ENCODE assay signal across 8 cellular contexts in the genomic region with DNA sequence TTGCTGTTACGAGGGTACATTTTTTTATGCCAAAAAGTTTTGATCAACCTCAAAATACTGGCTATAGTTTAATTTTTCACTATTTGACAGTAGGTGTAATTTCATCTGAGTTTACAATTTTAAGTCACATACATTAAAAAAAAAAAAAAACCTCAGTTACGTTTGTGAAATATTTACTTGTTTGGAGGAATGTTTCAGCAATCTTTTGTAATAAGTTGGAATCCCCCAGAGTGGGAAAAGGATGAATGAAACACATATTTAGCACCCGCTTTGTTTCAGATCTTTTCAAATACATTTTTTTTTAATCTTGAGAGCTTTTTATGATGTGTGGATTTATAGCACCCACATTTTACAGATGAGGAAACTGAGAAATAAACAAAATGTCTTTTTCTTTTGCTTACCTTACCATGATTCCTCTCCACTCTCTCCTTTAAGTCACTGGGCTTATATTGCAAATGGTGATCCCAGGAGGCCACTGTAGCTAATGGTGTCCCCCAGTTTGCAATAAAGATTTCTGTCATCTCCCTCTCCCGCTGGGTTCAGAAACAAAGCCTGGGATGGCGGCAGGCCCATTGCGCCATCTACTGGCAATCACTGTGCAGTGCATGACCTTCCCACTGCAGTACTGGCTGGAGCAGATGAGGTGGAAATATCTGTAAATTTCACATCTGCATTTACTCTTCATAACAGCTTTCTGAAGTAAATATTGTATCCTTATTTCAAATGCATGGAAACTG. TPM values are rescaled to one million over a fixed set of nuclear protein-coding genes. Genes with fewer than 3 reads are reported as not detected.
DNase-seq lines count a peak whose midpoint lies in the region; ATAC-seq and TF ChIP-seq lines count a peak whose summit lies in the region.

No MANE protein-coding gene starts in this region.

- TF ChIP-seq CTCF in CD14-positive monocyte (IDR thresholded peaks at IDR 0.05) = peak; percentile 99
- TF ChIP-seq CTCF in VCaP (conservative IDR thresholded peaks at IDR 0.05) = peak; percentile 100
- peak; percentile 100 for TF ChIP-seq CTCF in brain microvascular endothelial cell (IDR thresholded peaks at IDR 0.05; ENCODE audit: low read depth, low read length, missing control alignments)

- peak; percentile 69 for ATAC-seq in GM19372 (IDR thresholded peaks at IDR 0.05; ENCODE audit: low read depth, unreplicated experiment)
- no peak for ATAC-seq in GM18868 (IDR thresholded peaks at IDR 0.05; ENCODE audit: unreplicated experiment)

- no peaks in the 10 kb centered on the region for H3K36me3 ChIP-seq in brain microvascular endothelial cell (replicated peaks)

- H3K4me3 ChIP-seq in brain microvascular endothelial cell (ENCODE audit: low read depth, low read length) = no peak overlapping the region

- H3K9me3 Mint-ChIP-seq in CD14-positive monocyte (no peaks in the 10 kb centered on the region), immature natural killer cell (peaks cover 0 to 4% (median 0%) of the 10 kb centered on the region in 6 donors)

- in situ Hi-C loops in brain microvascular endothelial cell (cut with HindIII; ENCODE audit: low pct_ligation_motif_present, low sequenced_read_pairs) = no loop called here

- H3K36me3 Mint-ChIP-seq in CD14-positive monocyte (no peaks in the 10 kb centered on the region), immature natural killer cell (peaks cover 4 to 19% (median 9%) of the 10 kb centered on the region in 3 donors)

- H3K4me1 Mint-ChIP-seq in CD14-positive monocyte (peaks cover 9% of the 10 kb centered on the region), immature natural killer cell (peaks cover 62 to 63% of the 10 kb centered on the region in 2 donors)

- H3K27me3 Mint-ChIP-seq in CD14-positive monocyte (ENCODE audit: low read depth in 3 of 3) (peaks cover 0 to 6% (median 2%) of the 10 kb centered on the region in 3 donors), immature natural killer cell (ENCODE audit: low read depth in 3 of 3) (peaks cover 0 to 3% (median 0%) of the 10 kb centered on the region in 3 donors)

- no peaks in the 10 kb centered on the region for H3K27me3 ChIP-seq in brain microvascular endothelial cell (replicated peaks)

- H3K27ac ChIP-seq in VCaP (no peak overlapping the region), brain microvascular endothelial cell (no peak overlapping the region)

- H3K4me3 Mint-ChIP-seq in CD14-positive monocyte (peak overlapping the region; percentile 17 to 63), immature natural killer cell (peak overlapping the region; percentile 74 to 96 (median 88))

- intact Hi-C loops in CD14-positive monocyte (cut with micrococcal nuclease) = loop anchor here (1.0 to 5.0 kb wide), 4 partner anchors 76 to 181 kb away; no protein-coding TSS in a partner anchor

- H3K27ac Mint-ChIP-seq in CD14-positive monocyte (no peak overlapping the region), immature natural killer cell (peak overlapping the region; percentile 71 to 94 (median 92))

- DNase-seq in CD14-positive monocyte (ENCODE audit: low spot score) = peak; percentile 66
- DNase-seq in NCI-H1092 (lab: John Stamatoyannopoulos, UW) = peak; percentile 13
- DNase-seq in brain microvascular endothelial cell = peak; percentile 56
- DNase-seq in immature natural killer cell = peak; percentile 80 to 84 (median 81)
- peak; percentile 67 for DNase-seq in stimulated activated CD4-positive, alpha-beta T cell treated with anti-CD3 and anti-CD28 coated beads, Interleukin-15, amount 100 ng/mL, for 24 hours

RNA-seq across cellular contexts. Expression of a gene that starts 27.7 kb away (rescaled TPM):
- polyA plus RNA-seq in CD14-positive monocyte = not detected
- polyA plus RNA-seq in immature natural killer cell = not detected

RNA-seq across cellular contexts. Expression of a gene that starts 45.1 kb away (rescaled TPM):
- polyA plus RNA-seq in CD14-positive monocyte (10 to 100 TPM; 40.6 to 41.7 TPM), immature natural killer cell (1,000 to 10,000 TPM in 1 of 3 donors, 100 to 1,000 TPM in 2; 748 to 1,008 (median 970) TPM)

RNA-seq across cellular contexts. Expression of a gene that starts 47.8 kb away (rescaled TPM):
- 100 to 1,000 TPM in 1 of 2 donors, 10 to 100 TPM in 1; 57.7 to 137 TPM for polyA plus RNA-seq in CD14-positive monocyte
- 10 to 100 TPM in 1 of 3 donors, 1 to 10 TPM in 2; 1.0 to 39.5 (median 2.9) TPM for polyA plus RNA-seq in immature natural killer cell

RNA-seq across cellular contexts. Expression of a gene that starts 58.8 kb away (rescaled TPM):
- 100 to 1,000 TPM; 161 to 190 TPM for polyA plus RNA-seq in CD14-positive monocyte
- 100 to 1,000 TPM; 120 to 149 (median 128) TPM for polyA plus RNA-seq in immature natural killer cell

Comparison
In these comparisons a context has a peak if more than half of its experiments do, and no peak if none do; other contexts are left out.
1. DNase-seq: peak in every context shown above with its lines; median percentile 81 in immature natural killer cell; 67 in stimulated activated CD4-positive, alpha-beta T cell treated with anti-CD3 and anti-CD28 coated beads, Interleukin-15, amount 100 ng/mL, for 24 hours; 66 in CD14-positive monocyte; 56 in brain microvascular endothelial cell; 13 in NCI-H1092.
2. H3K27ac Mint-ChIP-seq: peak in immature natural killer cell (6 of 6); none in CD14-positive monocyte (0 of 7).
3. RNA of a gene that starts 45.1 kb away (polyA plus RNA-seq): 748 to 1,008 TPM in immature natural killer cell; 40.6 to 41.7 TPM in CD14-positive monocyte; every median in the first group is over 10 times any median in the second.
4. Peak in every context shown above with its lines, with median percentiles within 50 percentile points of each other: CTCF ChIP-seq.